In the genomic region with DNA sequence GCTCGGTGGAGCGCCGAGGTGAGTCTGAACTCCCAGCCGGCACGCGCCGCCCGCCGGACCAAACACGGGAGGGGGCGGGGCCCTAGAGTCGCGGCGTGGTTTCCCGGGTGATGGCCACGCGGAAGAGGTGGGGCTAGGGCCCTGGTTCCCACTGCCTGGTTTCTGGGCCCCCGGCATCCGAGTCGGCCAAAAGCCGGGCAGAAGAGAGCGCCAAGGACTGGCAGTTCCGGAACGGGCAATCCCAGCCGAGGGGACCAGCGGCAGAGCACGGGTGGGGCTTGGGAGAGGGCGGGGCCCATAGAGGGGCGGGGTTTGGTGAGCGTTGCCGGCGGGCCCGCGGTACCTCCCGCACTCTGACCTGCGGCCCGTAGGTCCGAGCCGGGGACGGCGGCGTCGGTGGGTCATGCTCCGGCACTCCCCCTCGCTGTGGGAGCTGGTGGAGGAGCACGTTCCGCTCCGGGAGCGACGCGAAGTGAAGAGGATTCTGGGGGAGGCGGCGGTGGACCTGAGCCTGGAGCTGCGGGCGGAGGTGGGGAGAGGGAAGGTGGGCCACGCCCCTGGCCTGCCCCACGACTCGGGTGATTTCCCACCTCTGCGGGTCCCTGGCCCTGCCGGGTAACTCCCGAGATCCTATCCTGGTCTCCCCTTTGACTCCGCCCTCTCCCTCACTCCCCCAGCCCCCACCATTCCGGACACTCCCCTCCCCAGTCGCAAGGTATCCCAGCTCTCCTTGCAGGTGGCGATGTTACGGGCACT, we compare ENCODE assay signal across 1 cellular context.
A peak's percentile ranks its signal among the peaks of the same experiment; 100 is the strongest.
TF ChIP-seq lines count a peak whose summit lies in the region.

A gene (plus strand): TSS at position 124 of the 756 bp plus-strand sequence. CDS start 280 bp downstream, at position 404.

TF ChIP-seq in HEK293, 187 proteins besides CTCF, POLR2A, EP300 and RAD21 (continued from another document):
- TF ChIP-seq KLF1 (tag by site-specific recombination; IDR thresholded peaks at IDR 0.05): peak; percentile 92
- TF ChIP-seq ZFHX2 (tag by site-specific recombination; conservative IDR thresholded peaks at IDR 0.05): peak; percentile 80
